Comparison of ENCODE assay signal across 1 cellular context in the genomic region with DNA sequence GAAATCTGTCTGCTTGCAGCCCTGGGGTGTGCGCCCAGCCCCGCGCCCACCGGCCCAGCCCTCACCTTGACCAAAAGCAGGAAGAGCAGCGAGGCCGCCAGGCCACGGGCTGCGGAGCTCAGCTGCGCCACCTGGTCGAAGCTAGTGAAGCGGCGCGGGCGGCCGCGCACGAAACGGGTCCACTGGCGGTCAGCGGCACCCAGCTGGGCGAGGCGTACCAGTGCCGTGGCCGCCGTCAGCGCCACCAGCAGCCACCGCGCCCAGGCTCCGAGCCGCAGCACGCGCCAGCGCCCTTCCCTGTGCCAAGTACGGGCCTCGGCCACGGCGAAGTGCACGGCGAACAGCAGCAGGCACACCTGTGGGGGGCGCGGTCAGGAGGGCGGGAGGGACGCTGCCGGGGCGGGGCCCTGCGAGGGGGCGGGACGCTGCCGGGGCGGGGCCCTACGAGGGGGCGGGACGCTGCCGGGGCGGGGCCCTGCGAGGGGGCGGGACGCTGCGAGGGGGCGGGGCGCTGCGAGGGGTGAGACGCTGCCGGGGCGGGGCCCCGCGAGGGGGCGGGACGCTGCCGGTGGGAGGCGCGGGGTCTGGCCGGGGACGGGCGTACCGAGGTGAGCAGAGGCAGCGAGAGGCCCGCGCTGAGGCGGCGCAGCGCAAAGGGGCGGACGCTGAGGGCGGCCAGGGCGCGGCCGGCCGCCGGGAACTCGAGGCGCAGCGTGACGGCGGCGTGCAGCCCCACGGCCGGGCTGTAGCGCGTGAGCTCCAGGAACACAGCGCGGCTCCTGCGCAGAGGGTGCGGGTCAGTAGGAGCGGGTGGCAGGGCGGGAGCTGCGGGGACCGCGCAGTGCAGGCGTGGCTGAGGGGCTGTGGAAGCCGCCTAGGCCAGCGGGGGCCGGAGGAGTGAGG.
A peak's percentile ranks its signal among the peaks of the same experiment; 100 is the strongest.
TF ChIP-seq lines count a peak whose summit lies in the region.

No MANE protein-coding gene starts in this region.

TF ChIP-seq in HCT116, 20 proteins besides CTCF, POLR2A, EP300 and RAD21 (continued from another document):
- no peak for TF ChIP-seq ZNF274 (IDR thresholded peaks at IDR 0.05; ENCODE audit: low read depth, low read length)
- no peak for TF ChIP-seq TCF7L2 (IDR thresholded peaks at IDR 0.05; ENCODE audit: borderline replicate concordance, extremely low read depth, insufficient read depth, insufficient read length)
- no peak; the same call in 1 of the 2 replicates for TF ChIP-seq ZFX (IDR thresholded peaks at IDR 0.05)
- no peak for TF ChIP-seq CEBPB (IDR thresholded peaks at IDR 0.05; ENCODE audit: low read depth)
- no peak for TF ChIP-seq ZBTB33 (IDR thresholded peaks at IDR 0.05; ENCODE audit: extremely low read depth, insufficient replicate concordance, low read length)
- TF ChIP-seq SIN3A (IDR thresholded peaks at IDR 0.05; ENCODE audit: low read depth): no peak
- TF ChIP-seq SRF (IDR thresholded peaks at IDR 0.05; ENCODE audit: low read depth): no peak
- TF ChIP-seq ELF1 (IDR thresholded peaks at IDR 0.05; ENCODE audit: borderline replicate concordance, low read depth): no peak
- TF ChIP-seq POLR2AphosphoS5 (IDR thresholded peaks at IDR 0.05; ENCODE audit: low read depth, low read length): peak; percentile 62
- TF ChIP-seq REST (IDR thresholded peaks at IDR 0.05; ENCODE audit: low read depth): no peak
- no peak for TF ChIP-seq FOSL1 (IDR thresholded peaks at IDR 0.05; ENCODE audit: low read depth)
- TF ChIP-seq EZH2phosphoT487 (IDR thresholded peaks at IDR 0.05; ENCODE audit: borderline replicate concordance): no peak
- TF ChIP-seq, protein P1, sequence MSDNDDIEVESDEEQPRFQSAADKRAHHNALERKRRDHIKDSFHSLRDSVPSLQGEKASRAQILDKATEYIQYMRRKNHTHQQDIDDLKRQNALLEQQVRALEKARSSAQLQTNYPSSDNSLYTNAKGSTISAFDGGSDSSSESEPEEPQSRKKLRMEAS (IDR thresholded peaks at IDR 0.05): peak; percentile 70
- no peak for TF ChIP-seq ATF3 (IDR thresholded peaks at IDR 0.05)
- no peak for TF ChIP-seq EZH2 (IDR thresholded peaks at IDR 0.05)
- no peak for TF ChIP-seq YY1 (IDR thresholded peaks at IDR 0.05; ENCODE audit: extremely low read depth, insufficient replicate concordance, low read depth, low read length)
- TF ChIP-seq CBX3 (IDR thresholded peaks at IDR 0.05; ENCODE audit: low read depth): no peak
- TF ChIP-seq JUND (IDR thresholded peaks at IDR 0.05): no peak
- TF ChIP-seq SP1 (IDR thresholded peaks at IDR 0.05; ENCODE audit: low read depth): peak; percentile 35; the same call in 1 of the 2 replicates
